14 cellular contexts compared by ENCODE assay signal in genomic region chr3:153087595-153088566, GRCh38.
DNase-seq lines count a peak whose midpoint lies in the region; ATAC-seq and TF ChIP-seq lines count a peak whose summit lies in the region.
"Had no signal": no experiment of that assay in that cellular context is flagged by ENCODE, and none has a peak within 500 bp of the region (broad histone marks: within the 10 kb centered on the region; RNA-seq: fewer than 3 reads in every experiment).

No MANE protein-coding gene starts in this region.

- H3K36me3 Mint-ChIP-seq in WTC11 = no peaks in the 10 kb centered on the region

- in situ Hi-C loops in GM23248 (cut with MboI) = no loop called here

- no peaks in the 10 kb centered on the region for H3K79me2 ChIP-seq in GM23248 (ENCODE audit: insufficient read depth)

- H3K4me2 ChIP-seq in GM23248 (ENCODE audit: unreplicated experiment) = peak overlapping the region; percentile 32

- no peak for ATAC-seq in WTC11

- H3K9me3 Mint-ChIP-seq in WTC11 = no peaks in the 10 kb centered on the region
- H3K9me3 Mint-ChIP-seq: activated naive CD4-positive, alpha-beta T cell treated with anti-CD3 and anti-CD28 coated beads for 36 hours; central memory CD8-positive, alpha-beta T cell had no signal

- TF ChIP-seq CTCF in AG04449 (IDR thresholded peaks at IDR 0.05; ENCODE audit: insufficient read depth, low read length, missing control alignments) (no peak), WTC11 (IDR thresholded peaks at IDR 0.05) (no peak), foreskin fibroblast (IDR thresholded peaks at IDR 0.05; ENCODE audit: low read depth, low read length) (no peak)

- no peaks in the 10 kb centered on the region for H3K36me3 ChIP-seq in GM23248 (ENCODE audit: low read depth)
- H3K36me3 ChIP-seq: upper lobe of left lung had no signal

- H2AFZ ChIP-seq in GM23248 = no peak overlapping the region

- no peaks in the 10 kb centered on the region for H3K27me3 Mint-ChIP-seq in WTC11 (ENCODE audit: low read depth)
- H3K27me3 Mint-ChIP-seq: central memory CD8-positive, alpha-beta T cell; progenitor cell of endocrine pancreas had no signal

- 0 out of 2 replicates have a peak overlapping the region, but pooled peaks have one; percentile 3 for H3K27ac ChIP-seq in GM23248
- H3K27ac ChIP-seq: upper lobe of left lung had no signal

- peaks cover 14% of the 10 kb centered on the region for H3F3A ChIP-seq in GM23248 (ENCODE audit: insufficient read depth)

- H3K4me3 Mint-ChIP-seq in WTC11 = no peak overlapping the region
- H3K4me3 Mint-ChIP-seq: activated naive CD4-positive, alpha-beta T cell treated with anti-CD3 and anti-CD28 coated beads for 36 hours; central memory CD8-positive, alpha-beta T cell had no signal

- H3K27me3 ChIP-seq in GM23248 (replicated peaks; ENCODE audit: insufficient read depth) = no peaks in the 10 kb centered on the region
- H3K27me3 ChIP-seq: upper lobe of left lung had no signal

- peak overlapping the region; percentile 80; the same call in 1 of the 2 replicates for H3K27ac Mint-ChIP-seq in WTC11
- H3K27ac Mint-ChIP-seq: activated naive CD4-positive, alpha-beta T cell treated with anti-CD3 and anti-CD28 coated beads for 36 hours; progenitor cell of endocrine pancreas had no signal

- H3K9me3 ChIP-seq in GM23248 (ENCODE audit: low read depth) = no peaks in the 10 kb centered on the region
- H3K9me3 ChIP-seq: upper lobe of left lung had no signal

- CTCF ChIA-PET in AG04449 (lab: Yijun Ruan, JAX) (interaction anchor here (1.3 kb wide), 1 partner anchor 45 kb away, joined by 3 read pairs; no protein-coding TSS in a partner anchor), WTC11 (lab: Charles Lee) (no interaction called here)

- peaks cover 65% of the 10 kb centered on the region for H3K4me1 Mint-ChIP-seq in WTC11

- WGBS in GM23248 (ENCODE audit: low coverage in 1 of 2, low lambda C conversion rate in 2 of 2, missing lambda C conversion rate in 2 of 2), 2 experiments = 67 to 68% methylated on average over 7 of the region's 7 CpGs

- no peak overlapping the region for H3K9ac ChIP-seq in GM23248

- H3K4me3 ChIP-seq in AG04449 (ENCODE audit: low read depth, low read length) (no peak overlapping the region), GM23248 (no peak overlapping the region), foreskin fibroblast (ENCODE audit: low read depth in 1 of 2, low read length in 2 of 2) (no peak overlapping the region)
- H3K4me3 ChIP-seq: upper lobe of left lung had no signal

- no peaks in the 10 kb centered on the region for H3K9me2 ChIP-seq in GM23248 (ENCODE audit: insufficient read depth)

- POLR2A ChIA-PET in AG04449 (lab: Yijun Ruan, JAX) = interaction anchor here (1.2 kb wide), 1 partner anchor 72 kb away, joined by 3 read pairs; no protein-coding TSS in a partner anchor
- POLR2A ChIA-PET in WTC11 (lab: Charles Lee) = interaction anchor here (1.2 kb wide), 1 partner anchor 73 kb away, joined by 3 read pairs; no protein-coding TSS in a partner anchor

- DNase-seq in AG04449 (ENCODE audit: low read depth, low spot score) (peak; percentile 53), GM23248 (peak; percentile 88), WTC11 (ENCODE audit: low spot score) (no peak), foreskin fibroblast (peak; percentile 91 to 97), globus pallidus (ENCODE audit: low spot score) (no peak), NCI-H510A (lab: John Stamatoyannopoulos, UW) (no peak), activated T-cell treated with anti-CD3 and anti-CD28 coated beads for 4 hours (no peak), HT-29 (ENCODE audit: low spot score) (no peak)
- DNase-seq: activated naive CD4-positive, alpha-beta T cell treated with anti-CD3 and anti-CD28 coated beads for 36 hours; NCI-H1436; SHP77; upper lobe of left lung had no signal

- peaks cover 14% of the 10 kb centered on the region for H3K4me1 ChIP-seq in GM23248 (ENCODE audit: insufficient read depth)
- H3K4me1 ChIP-seq: upper lobe of left lung had no signal

- no peaks in the 10 kb centered on the region for H4K20me1 ChIP-seq in GM23248 (ENCODE audit: insufficient read depth)

TF ChIP-seq in WTC11, 78 proteins besides CTCF, POLR2A, EP300 and RAD21:
- TF ChIP-seq NFYB (CRISPR knock-in tag; conservative IDR thresholded peaks at IDR 0.05; ENCODE audit: low read depth) = no peak
- TF ChIP-seq ESRRA (CRISPR knock-in tag; IDR thresholded peaks at IDR 0.05; ENCODE audit: borderline replicate concordance) = no peak
- TF ChIP-seq NR3C1 (CRISPR knock-in tag; conservative IDR thresholded peaks at IDR 0.05; ENCODE audit: low read depth) = no peak
- TF ChIP-seq ZNF232 (CRISPR knock-in tag; IDR thresholded peaks at IDR 0.05) = no peak
- no peak for TF ChIP-seq TP53 (CRISPR knock-in tag; IDR thresholded peaks at IDR 0.05)
- TF ChIP-seq ZNF532 (CRISPR knock-in tag; IDR thresholded peaks at IDR 0.05; ENCODE audit: borderline replicate concordance) = no peak
- TF ChIP-seq, protein P1, sequence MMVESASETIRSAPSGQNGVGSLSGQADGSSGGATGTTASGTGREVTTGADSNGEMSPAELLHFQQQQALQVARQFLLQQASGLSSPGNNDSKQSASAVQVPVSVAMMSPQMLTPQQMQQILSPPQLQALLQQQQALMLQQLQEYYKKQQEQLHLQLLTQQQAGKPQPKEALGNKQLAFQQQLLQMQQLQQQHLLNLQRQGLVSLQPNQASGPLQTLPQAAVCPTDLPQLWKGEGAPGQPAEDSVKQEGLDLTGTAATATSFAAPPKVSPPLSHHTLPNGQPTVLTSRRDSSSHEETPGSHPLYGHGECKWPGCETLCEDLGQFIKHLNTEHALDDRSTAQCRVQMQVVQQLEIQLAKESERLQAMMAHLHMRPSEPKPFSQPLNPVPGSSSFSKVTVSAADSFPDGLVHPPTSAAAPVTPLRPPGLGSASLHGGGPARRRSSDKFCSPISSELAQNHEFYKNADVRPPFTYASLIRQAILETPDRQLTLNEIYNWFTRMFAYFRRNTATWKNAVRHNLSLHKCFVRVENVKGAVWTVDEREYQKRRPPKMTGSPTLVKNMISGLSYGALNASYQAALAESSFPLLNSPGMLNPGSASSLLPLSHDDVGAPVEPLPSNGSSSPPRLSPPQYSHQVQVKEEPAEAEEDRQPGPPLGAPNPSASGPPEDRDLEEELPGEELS (CRISPR knock-in tag; IDR thresholded peaks at IDR 0.05) = no peak

Comparison
In these comparisons a context has a peak if more than half of its experiments do, and no peak if none do; other contexts are left out.
1. DNase-seq: peak in AG04449 (single experiment), GM23248 (single experiment) and foreskin fibroblast (2 of 2); none in WTC11 (single experiment), globus pallidus (single experiment), NCI-H510A (single experiment), activated T-cell treated with anti-CD3 and anti-CD28 coated beads for 4 hours (single experiment) and HT-29 (single experiment).